In the genomic region with DNA sequence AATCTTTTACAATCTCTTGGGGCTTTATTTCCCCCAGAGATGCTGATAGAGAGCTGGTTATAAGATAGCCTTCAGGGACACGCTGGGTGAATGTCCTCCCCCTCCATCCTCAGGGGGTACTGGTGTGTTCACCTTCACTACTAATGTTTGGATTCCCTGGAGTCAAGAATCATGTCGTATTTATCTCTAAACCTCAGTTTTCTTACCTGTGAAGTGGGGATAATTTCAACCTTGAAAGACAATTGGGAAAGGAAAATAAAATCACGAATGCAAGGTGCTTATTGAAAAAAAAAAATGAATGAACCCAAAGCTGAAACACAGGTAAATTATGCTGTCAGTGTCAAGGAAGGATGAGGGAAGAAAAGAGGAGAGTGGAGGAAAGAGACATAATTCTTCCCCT, we compare ENCODE assay signal across 29 cellular contexts.
"Had no signal": no experiment of that assay in that cellular context is flagged by ENCODE, and none has a peak within 500 bp of the region (broad histone marks: within the 10 kb centered on the region; RNA-seq: fewer than 3 reads in every experiment).

No MANE protein-coding gene starts in this region.

- H3K9me3 Mint-ChIP-seq: nephron; neural crest cell; stimulated activated effector memory CD8-positive, alpha-beta T cell treated with anti-CD3 and anti-CD28 coated beads, Interleukin-12 subunit alpha, Interleukin-12 subunit beta, amount 100 ng/mL, for 72 hours; stimulated activated naive CD8-positive, alpha-beta T cell treated with anti-CD3 and anti-CD28 coated beads, Interleukin-15, Interleukin-2, amounts not matched to agents 100 ng/mL and 50 ng/mL, for 24 hours; type B pancreatic cell had no signal

- ATAC-seq: natural killer cell; psoas muscle; right cardiac atrium; right lobe of liver; stimulated activated effector memory CD8-positive, alpha-beta T cell treated with anti-CD3 and anti-CD28 coated beads, Interleukin-12 subunit alpha, Interleukin-12 subunit beta, amount 100 ng/mL, for 72 hours; stimulated activated naive B cell treated with anti-CD40 and anti-IgM and Interleukin-4, amounts not matched to agents 10 μg/mL and 1 μg/mL and 100 μg/mL, for 72 hours; upper lobe of right lung had no signal

- H3K79me2 ChIP-seq: parathyroid adenoma had no signal

- H3K36me3 Mint-ChIP-seq: naive thymus-derived CD4-positive, alpha-beta T cell; natural killer cell; stimulated activated effector memory CD8-positive, alpha-beta T cell treated with anti-CD3 and anti-CD28 coated beads, Interleukin-12 subunit alpha, Interleukin-12 subunit beta, amount 100 ng/mL, for 72 hours; stimulated activated naive B cell treated with anti-CD40 and anti-IgM and Interleukin-4, amounts not matched to agents 10 μg/mL and 1 μg/mL and 100 μg/mL, for 72 hours; type B pancreatic cell had no signal

- H3K27ac ChIP-seq: ovary, parathyroid adenoma, psoas muscle, right lobe of liver, sigmoid colon, stomach, testis, tibial artery, transverse colon, upper lobe of right lung, uterus had no signal

- H3K36me3 ChIP-seq: ovary, right lobe of liver, sigmoid colon, stomach, tibial artery, transverse colon, upper lobe of right lung, uterus had no signal

- H3K9me3 ChIP-seq: ovary, psoas muscle, right lobe of liver, sigmoid colon, testis, tibial artery, transverse colon, upper lobe of right lung, uterus had no signal

- H3K4me1 ChIP-seq: parathyroid adenoma, psoas muscle, right lobe of liver, sigmoid colon, stomach, testis, tibial artery, transverse colon, upper lobe of right lung, uterus had no signal

- H3K9ac ChIP-seq: parathyroid adenoma had no signal

- DNase-seq: naive thymus-derived CD4-positive, alpha-beta T cell; natural killer cell; occipital lobe; ovary; posterior cingulate gyrus; psoas muscle; right cardiac atrium; right lobe of liver; sigmoid colon; small intestine; stimulated activated CD4-positive, alpha-beta T cell treated with anti-CD3 and anti-CD28 coated beads, Interleukin-15, amount 100 ng/mL, for 24 hours; stimulated activated CD4-positive, alpha-beta T cell treated with anti-CD3 and anti-CD28 coated beads, Interleukin-2, amount 100 ng/mL, for 24 hours; stimulated activated CD4-positive, alpha-beta T cell treated with anti-CD3 and anti-CD28 coated beads, Interleukin-2, amount 100 ng/mL, for 48 hours; stimulated activated CD4-positive, alpha-beta T cell treated with anti-CD3 and anti-CD28 coated beads, Interleukin-4, amount 100 ng/mL, for 24 hours; stimulated activated naive B cell treated with anti-CD40 and anti-IgM and Interleukin-4, amounts not matched to agents 10 μg/mL and 1 μg/mL and 100 μg/mL, for 72 hours; stimulated activated naive CD4-positive, alpha-beta T cell treated with Interleukin-2 at 50 U/mL for 16 hours; stomach; testis; tibial artery; transverse colon; upper lobe of right lung; uterus had no signal

- H3K27ac Mint-ChIP-seq: naive thymus-derived CD4-positive, alpha-beta T cell; natural killer cell; nephron; progenitor cell of endocrine pancreas; stimulated activated effector memory CD8-positive, alpha-beta T cell treated with anti-CD3 and anti-CD28 coated beads, Interleukin-12 subunit alpha, Interleukin-12 subunit beta, amount 100 ng/mL, for 72 hours; stimulated activated naive B cell treated with anti-CD40 and anti-IgM and Interleukin-4, amounts not matched to agents 10 μg/mL and 1 μg/mL and 100 μg/mL, for 72 hours; stimulated activated naive CD8-positive, alpha-beta T cell treated with anti-CD3 and anti-CD28 coated beads, Interleukin-15, Interleukin-2, amounts not matched to agents 100 ng/mL and 50 ng/mL, for 24 hours; type B pancreatic cell had no signal

- FAIRE-seq: small intestine had no signal

- H3K4me3 Mint-ChIP-seq: naive thymus-derived CD4-positive, alpha-beta T cell; natural killer cell; nephron; neural crest cell; stimulated activated effector memory CD8-positive, alpha-beta T cell treated with anti-CD3 and anti-CD28 coated beads, Interleukin-12 subunit alpha, Interleukin-12 subunit beta, amount 100 ng/mL, for 72 hours; stimulated activated naive B cell treated with anti-CD40 and anti-IgM and Interleukin-4, amounts not matched to agents 10 μg/mL and 1 μg/mL and 100 μg/mL, for 72 hours; stimulated activated naive CD8-positive, alpha-beta T cell treated with anti-CD3 and anti-CD28 coated beads, Interleukin-15, Interleukin-2, amounts not matched to agents 100 ng/mL and 50 ng/mL, for 24 hours; type B pancreatic cell had no signal

- H2AFZ ChIP-seq: parathyroid adenoma had no signal

- H3K4me1 Mint-ChIP-seq: natural killer cell; neural crest cell; stimulated activated effector memory CD8-positive, alpha-beta T cell treated with anti-CD3 and anti-CD28 coated beads, Interleukin-12 subunit alpha, Interleukin-12 subunit beta, amount 100 ng/mL, for 72 hours; stimulated activated naive B cell treated with anti-CD40 and anti-IgM and Interleukin-4, amounts not matched to agents 10 μg/mL and 1 μg/mL and 100 μg/mL, for 72 hours had no signal

- H3K27me3 ChIP-seq: ovary, right lobe of liver, testis, transverse colon, uterus had no signal

- H3K4me3 ChIP-seq: ovary, psoas muscle, right lobe of liver, sigmoid colon, stomach, testis, tibial artery, transverse colon, upper lobe of right lung, uterus had no signal
